9 cellular contexts compared by ENCODE assay signal in the genomic region with DNA sequence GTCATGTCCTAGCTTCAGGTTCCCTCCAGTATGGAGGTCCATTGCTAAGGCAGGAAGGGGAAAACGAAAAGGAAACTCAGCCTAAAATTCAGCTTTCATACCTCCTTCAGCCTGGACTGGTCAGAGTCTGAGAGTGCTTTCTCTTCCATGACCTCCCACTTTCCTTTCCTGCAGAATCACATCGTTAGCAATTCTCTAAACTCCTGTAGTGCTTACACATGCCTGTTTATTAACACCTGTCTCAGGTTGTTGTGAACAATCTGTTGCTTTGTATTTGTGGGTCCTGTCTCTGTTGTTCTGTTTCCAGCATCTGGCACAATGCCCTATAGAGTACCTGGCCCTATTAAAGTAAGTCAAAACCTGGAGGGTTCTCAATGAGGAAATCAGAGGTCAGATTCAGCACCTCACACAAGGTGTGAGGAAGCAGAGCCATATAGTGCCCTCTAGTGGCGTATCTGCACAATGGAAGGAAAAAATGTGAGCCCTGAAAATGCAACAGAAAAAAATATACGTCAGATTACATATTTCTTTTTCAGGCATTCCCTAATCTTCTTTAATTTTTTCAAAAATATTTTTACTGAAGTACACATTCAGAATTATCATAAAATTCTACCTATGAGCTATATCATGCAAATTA. TPM values are rescaled to one million over a fixed set of nuclear protein-coding genes. Genes with fewer than 3 reads are reported as not detected.
A peak's percentile ranks its signal among the peaks of the same experiment; 100 is the strongest.
DNase-seq lines count a peak whose midpoint lies in the region; ATAC-seq and TF ChIP-seq lines count a peak whose summit lies in the region.
"Not testable (repeated sequence)": the region's sequence is repeated elsewhere in the genome, so short reads cannot be mapped to it uniquely, and the experiment has no call there.
"Had no signal": no experiment of that assay in that cellular context is flagged by ENCODE, and none has a peak within 500 bp of the region (broad histone marks: within the 10 kb centered on the region; RNA-seq: fewer than 3 reads in every experiment).

No MANE protein-coding gene starts in this region.

- H3K9me3 Mint-ChIP-seq in activated CD8-positive, alpha-beta T cell treated with anti-CD3 and anti-CD28 coated beads, Interleukin-2, amount 10 ng/mL, durations not matched to agents 7 days and 5 days (ENCODE audit: insufficient read depth); natural killer cell: not testable (repeated sequence)

- POLR2A ChIA-PET in activated CD8-positive, alpha-beta T cell treated with anti-CD3 and anti-CD28 coated beads, Interleukin-2, amount 10 ng/mL, durations not matched to agents 7 days and 5 days (lab: Charles Lee), result not testable (repeated sequence)

- not testable (repeated sequence) for H3K4me1 Mint-ChIP-seq in activated CD8-positive, alpha-beta T cell treated with anti-CD3 and anti-CD28 coated beads, Interleukin-2, amount 10 ng/mL, durations not matched to agents 7 days and 5 days (ENCODE audit: low read depth); natural killer cell

- intact Hi-C loops in natural killer cell (cut with micrococcal nuclease), result not testable (repeated sequence)

- H3K27ac Mint-ChIP-seq in activated CD8-positive, alpha-beta T cell treated with anti-CD3 and anti-CD28 coated beads, Interleukin-2, amount 10 ng/mL, durations not matched to agents 7 days and 5 days; natural killer cell: not testable (repeated sequence)

- ATAC-seq in GM21717 (IDR thresholded peaks at IDR 0.05; ENCODE audit: unreplicated experiment) (peak; percentile 75), HG03457 (IDR thresholded peaks at IDR 0.05; ENCODE audit: unreplicated experiment) (peak; percentile 71), natural killer cell (peak; percentile 47 to 73 (median 67))
- ATAC-seq in activated CD8-positive, alpha-beta T cell treated with anti-CD3 and anti-CD28 coated beads, Interleukin-2, amount 10 ng/mL, durations not matched to agents 7 days and 5 days, result peak; percentile 44

- not testable (repeated sequence) for H3K36me3 Mint-ChIP-seq in activated CD8-positive, alpha-beta T cell treated with anti-CD3 and anti-CD28 coated beads, Interleukin-2, amount 10 ng/mL, durations not matched to agents 7 days and 5 days (ENCODE audit: low read depth); natural killer cell

- H3K27me3 Mint-ChIP-seq in activated CD8-positive, alpha-beta T cell treated with anti-CD3 and anti-CD28 coated beads, Interleukin-2, amount 10 ng/mL, durations not matched to agents 7 days and 5 days (ENCODE audit: low read depth); natural killer cell (ENCODE audit: low read depth in 2 of 2): not testable (repeated sequence)

- CTCF ChIA-PET in activated CD8-positive, alpha-beta T cell treated with anti-CD3 and anti-CD28 coated beads, Interleukin-2, amount 10 ng/mL, durations not matched to agents 7 days and 5 days (lab: Charles Lee), result not testable (repeated sequence)

- TF ChIP-seq CTCF in GM12865 (IDR thresholded peaks at IDR 0.05; ENCODE audit: insufficient read depth, low read depth, low read length, missing control alignments) (peak; percentile 67), natural killer cell (IDR thresholded peaks at IDR 0.05) (peak; percentile 57)

- not testable (repeated sequence) for H3K4me3 Mint-ChIP-seq in activated CD8-positive, alpha-beta T cell treated with anti-CD3 and anti-CD28 coated beads, Interleukin-2, amount 10 ng/mL, durations not matched to agents 7 days and 5 days; natural killer cell

- peak; percentile 37 for DNase-seq in GM12865 (ENCODE audit: low read depth)
- DNase-seq in NCI-H69 (lab: John Stamatoyannopoulos, UW), result peak; percentile 34
- peak; percentile 44 for DNase-seq in activated CD8-positive, alpha-beta T cell treated with anti-CD3 and anti-CD28 coated beads, Interleukin-2, amount 10 ng/mL, durations not matched to agents 7 days and 5 days
- peak; percentile 4 for DNase-seq in fibroblast of peridontal ligament (ENCODE audit: extremely low read depth)
- not testable (repeated sequence) for DNase-seq in natural killer cell

- H3K4me3 ChIP-seq in GM12865 (ENCODE audit: low read depth, low read length), result not testable (repeated sequence)

RNA-seq across cellular contexts. Expression of a gene that starts 2.3 kb away (rescaled TPM):
- total RNA-seq in activated CD8-positive, alpha-beta T cell treated with anti-CD3 and anti-CD28 coated beads, Interleukin-2, amount 10 ng/mL, durations not matched to agents 7 days and 5 days, result not detected
- total RNA-seq in natural killer cell, result not detected
- total RNA-seq: activated CD8-positive, alpha-beta memory T cell treated with anti-CD3 and anti-CD28 coated beads for 36 hours; dermis microvascular lymphatic vessel endothelial cell had no signal
